In the genomic region with DNA sequence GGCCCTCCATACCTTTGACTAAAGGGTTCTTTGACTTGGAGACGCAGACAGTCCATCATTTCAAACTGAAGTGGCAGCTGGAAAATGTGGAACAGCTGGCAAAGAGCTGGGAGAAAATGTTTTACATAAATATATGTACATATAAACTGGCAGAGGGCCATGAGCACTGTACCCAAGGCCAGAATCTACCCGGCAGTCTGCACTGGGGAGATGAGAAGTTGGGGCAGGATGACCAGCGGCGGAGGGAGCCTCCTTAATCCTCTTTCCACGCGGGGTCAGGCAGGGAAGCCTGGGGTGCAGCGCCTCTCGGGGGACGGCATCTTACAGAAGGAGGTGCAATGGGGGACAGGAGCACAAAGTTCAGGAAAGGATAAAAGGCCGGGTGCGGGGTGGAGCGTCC, we compare ENCODE assay signal across 8 cellular contexts. TPM values are rescaled to one million over a fixed set of nuclear protein-coding genes. Genes with fewer than 3 reads are reported as not detected.
DNase-seq lines count a peak whose midpoint lies in the region; FAIRE-seq and TF ChIP-seq lines count a peak whose summit lies in the region.

No MANE protein-coding gene starts in this region.

- WGBS in testis, 2 donors: 8 to 9% methylated on average over 12 of the region's 12 CpGs

- H3K36me3 Mint-ChIP-seq in T-helper 1 cell treated with Interleukin-12 subunit alpha and Interleukin-12 subunit beta and Interleukin-4 antibody, amounts not matched to agents 30 μg/mL and 1 μg/mL, for 36 hours (ENCODE audit: low read depth): no peaks in the 10 kb centered on the region

- H3K4me1 Mint-ChIP-seq in T-helper 1 cell treated with Interleukin-12 subunit alpha and Interleukin-12 subunit beta and Interleukin-4 antibody, amounts not matched to agents 30 μg/mL and 1 μg/mL, for 36 hours (ENCODE audit: low read depth): peaks cover 4% of the 10 kb centered on the region

- DNase-seq in T-helper 1 cell: no peak
- peak; percentile 53 for DNase-seq in adipocyte (ENCODE audit: low read depth)
- peak; percentile 68 for DNase-seq in kidney
- DNase-seq in testis: no peak
- no peak for DNase-seq in NCI-H446 treated with DMSO at 0.1 percent for 48 hours (lab: John Stamatoyannopoulos, UW)
- no peak for DNase-seq in NCI-H146 (lab: John Stamatoyannopoulos, UW)
- no peak for DNase-seq in middle frontal gyrus (ENCODE audit: extremely low spot score, low spot score)

- H3K27me3 ChIP-seq in adipocyte (replicated peaks; ENCODE audit: control insufficient read depth, insufficient read depth, low read length) (no peaks in the 10 kb centered on the region), testis (no peaks in the 10 kb centered on the region)

- H3K4me1 ChIP-seq in adipocyte (ENCODE audit: control insufficient read depth, insufficient read depth, low read length) (peaks cover 63% of the 10 kb centered on the region), kidney (ENCODE audit: control insufficient read depth in 1 of 2, insufficient read depth in 1 of 2, low read depth in 1 of 2, low read length in 2 of 2) (peaks cover 3 to 4% of the 10 kb centered on the region in 2 donors), testis (peaks cover 3% of the 10 kb centered on the region)

- peak overlapping the region; percentile 61 for H3K4me3 Mint-ChIP-seq in T-helper 1 cell treated with Interleukin-12 subunit alpha and Interleukin-12 subunit beta and Interleukin-4 antibody, amounts not matched to agents 30 μg/mL and 1 μg/mL, for 36 hours

- peaks cover 78% of the 10 kb centered on the region for H3K27me3 Mint-ChIP-seq in T-helper 1 cell treated with Interleukin-12 subunit alpha and Interleukin-12 subunit beta and Interleukin-4 antibody, amounts not matched to agents 30 μg/mL and 1 μg/mL, for 36 hours (ENCODE audit: low read depth)

- H3K27ac ChIP-seq in kidney (ENCODE audit: low read depth in 2 of 2, low read length in 2 of 2): no peak overlapping the region
- H3K27ac ChIP-seq in testis: peak overlapping the region; percentile 80 to 88

- no peak for FAIRE-seq in kidney (lab: Jason Lieb, UNC)

- H3K4me3 ChIP-seq in adipocyte (ENCODE audit: low read length): peak overlapping the region; percentile 93
- H3K4me3 ChIP-seq in kidney (ENCODE audit: low read length in 2 of 2): peak overlapping the region; percentile 71 to 78
- peak overlapping the region; percentile 62 to 82 for H3K4me3 ChIP-seq in testis

- TF ChIP-seq POLR2A in testis (IDR thresholded peaks at IDR 0.05): no peak

- H3K36me3 ChIP-seq in adipocyte (ENCODE audit: control insufficient read depth, insufficient read depth, low read length, severe bottlenecking): no peaks in the 10 kb centered on the region
- H3K36me3 ChIP-seq in kidney (ENCODE audit: control insufficient read depth in 1 of 2, insufficient read depth in 2 of 2, low read length in 2 of 2): no peaks in the 10 kb centered on the region
- H3K36me3 ChIP-seq in testis (ENCODE audit: low read depth, missing control alignments): no peaks in the 10 kb centered on the region

- H3K9me3 ChIP-seq in adipocyte (ENCODE audit: control insufficient read depth, low read length): no peaks in the 10 kb centered on the region
- no peaks in the 10 kb centered on the region for H3K9me3 ChIP-seq in kidney (ENCODE audit: control insufficient read depth in 1 of 2, low read length in 2 of 2)
- H3K9me3 ChIP-seq in testis: no peaks in the 10 kb centered on the region

- no peak overlapping the region for H3K27ac Mint-ChIP-seq in T-helper 1 cell treated with Interleukin-12 subunit alpha and Interleukin-12 subunit beta and Interleukin-4 antibody, amounts not matched to agents 30 μg/mL and 1 μg/mL, for 36 hours

- intact Hi-C loops in kidney (cut with DNase I): no loop called here
- intact Hi-C loops in testis (cut with DNase I; ENCODE audit: low total_unique reads): no loop called here

- no peaks in the 10 kb centered on the region for H3K9me3 Mint-ChIP-seq in T-helper 1 cell treated with Interleukin-12 subunit alpha and Interleukin-12 subunit beta and Interleukin-4 antibody, amounts not matched to agents 30 μg/mL and 1 μg/mL, for 36 hours

- peak overlapping the region; percentile 89 for H3K9ac ChIP-seq in adipocyte (ENCODE audit: low read length)
- peak overlapping the region in 1 of 2 donors; percentile 55 for H3K9ac ChIP-seq in kidney (ENCODE audit: low read length in 2 of 2)

- TF ChIP-seq CTCF in kidney (IDR thresholded peaks at IDR 0.05; ENCODE audit: borderline replicate concordance, extremely low read depth, insufficient read depth) (no peak), testis (IDR thresholded peaks at IDR 0.05) (no peak)

RNA-seq across cellular contexts. Expression of a gene that starts 1.3 kb away (rescaled TPM):
- total RNA-seq in kidney (11.1 TPM), testis (1 to 10 TPM; 3.8 to 5.0 TPM)
- polyA plus RNA-seq in kidney (ENCODE audit: insufficient read depth, low read depth, low replicate concordance) (0.92 TPM), testis (ENCODE audit: insufficient read depth, low read depth, low replicate concordance) (7.3 TPM)

Comparison
In these comparisons a context has a peak if more than half of its experiments do, and no peak if none do; other contexts are left out.
1. DNase-seq: peak in adipocyte (single experiment) and kidney (single experiment); none in T-helper 1 cell (0 of 5), testis (single experiment), NCI-H446 treated with DMSO at 0.1 percent for 48 hours (single experiment), NCI-H146 (single experiment) and middle frontal gyrus (single experiment).
2. H3K27ac ChIP-seq: peak in testis (2 of 2); none in kidney (0 of 2).
3. Peak in every context shown above with its lines, with median percentiles within 50 percentile points of each other: H3K4me3 ChIP-seq.